ENCODE assay signal across 27 cellular contexts in genomic region chr22:35465109-35465701, GRCh38.
DNase-seq lines count a peak whose midpoint lies in the region; ATAC-seq, FAIRE-seq and TF ChIP-seq lines count a peak whose summit lies in the region.
"Had no signal": no experiment of that assay in that cellular context is flagged by ENCODE, and none has a peak within 500 bp of the region (broad histone marks: within the 10 kb centered on the region; RNA-seq: fewer than 3 reads in every experiment).

No MANE protein-coding gene starts in this region.

- TF ChIP-seq CTCF in OCI-LY7 (conservative IDR thresholded peaks at IDR 0.05; ENCODE audit: low read length), result no peak
- no peak for TF ChIP-seq CTCF in H1 (IDR thresholded peaks at IDR 0.05; ENCODE audit: control extremely low read depth in 1 of 3, insufficient read depth in 1 of 3, low read depth in 1 of 3, low read length in 3 of 3)
- no peak for TF ChIP-seq CTCF in upper lobe of right lung (IDR thresholded peaks at IDR 0.05)

- H3K27me3 ChIP-seq in H1 (replicated peaks in 1 of 4; ENCODE audit: control insufficient read depth in 3 of 4, extremely low read depth in 1 of 4, insufficient read depth in 3 of 4, low read length in 3 of 4) (no peaks in the 10 kb centered on the region), right cardiac atrium (ENCODE audit: control insufficient read depth, insufficient read depth) (no peaks in the 10 kb centered on the region), upper lobe of right lung (no peaks in the 10 kb centered on the region)
- H3K27me3 ChIP-seq: adrenal gland, BLaER1, heart right ventricle had no signal

- 0 out of 2 replicates have a peak overlapping the region, but pooled peaks have one; percentile 81 for H2BK15ac ChIP-seq in H1 (ENCODE audit: low read length)

- no peak overlapping the region for H2BK120ac ChIP-seq in H1 (replicated peaks; ENCODE audit: low read depth, low read length)

- FAIRE-seq in H1 (lab: Jason Lieb, UNC) (no peak), GM19239 (lab: Jason Lieb, UNC) (no peak)
- FAIRE-seq: GM12892 had no signal

- intact Hi-C loops in OCI-LY7 (cut with micrococcal nuclease; ENCODE audit: unreplicated experiment) (no loop called here), right cardiac atrium (cut with DNase I) (no loop called here), upper lobe of right lung (cut with DNase I) (no loop called here)

- H3K9me3 ChIP-seq in OCI-LY7 (ENCODE audit: low read length) (no peaks in the 10 kb centered on the region), H1 (ENCODE audit: insufficient read depth in 2 of 2, low read depth in 1 of 2, low read length in 1 of 2) (no peaks in the 10 kb centered on the region; a peak in 1 of 4 replicates), right cardiac atrium (ENCODE audit: control insufficient read depth, low read length) (no peaks in the 10 kb centered on the region), upper lobe of right lung (no peaks in the 10 kb centered on the region)
- H3K9me3 ChIP-seq: adrenal gland, heart right ventricle, lower lobe of right lung, mucosa of descending colon had no signal

- peak overlapping the region; percentile 50 for H3K4me2 ChIP-seq in OCI-LY7 (ENCODE audit: low read length)
- no peak overlapping the region for H3K4me2 ChIP-seq in H1 (ENCODE audit: insufficient read depth in 1 of 2, low read depth in 2 of 2, low read length in 2 of 2)

- POLR2A ChIA-PET in OCI-LY7 (lab: Charles Lee), result interaction anchor here (0.6 kb wide), 1 partner anchor 110 kb away, joined by 3 read pairs; no protein-coding TSS in a partner anchor
- POLR2A ChIA-PET in H1 (lab: Charles Lee; ENCODE audit: partially characterized antibody), result interaction anchor here (1.3 to 1.7 kb wide), 3 partner anchors 30 to 62 kb away, joined by 3 to 8 read pairs (median 6); no protein-coding TSS in a partner anchor

- H3K9me2 ChIP-seq in OCI-LY7 (ENCODE audit: insufficient read depth, low read length), result no peaks in the 10 kb centered on the region

- H3K4me1 ChIP-seq in OCI-LY7 (ENCODE audit: insufficient read depth, low read length, poor library complexity, severe bottlenecking) (peaks cover 20% of the 10 kb centered on the region), H1 (replicated peaks in 1 of 4; ENCODE audit: control insufficient read depth in 3 of 4, insufficient read depth in 4 of 4, low read length in 3 of 4) (peaks cover 0 to 7% (median 4%) of the 10 kb centered on the region in 4 experiments; a peak in 3 of 7 replicates), right cardiac atrium (ENCODE audit: control insufficient read depth, insufficient read depth, low read length) (peaks cover 7% of the 10 kb centered on the region), upper lobe of right lung (peaks cover 9% of the 10 kb centered on the region)

- no peak overlapping the region for H2AK5ac ChIP-seq in H1 (ENCODE audit: low read depth, low read length)

- H3K14ac ChIP-seq in H1 (ENCODE audit: insufficient read length), result no peak overlapping the region

- H3K27ac ChIP-seq in OCI-LY7 (ENCODE audit: low read depth, low read length, poor library complexity, severe bottlenecking), result peak overlapping the region; percentile 19
- no peak overlapping the region for H3K27ac ChIP-seq in H1 (ENCODE audit: low read depth, low read length)
- no peak overlapping the region for H3K27ac ChIP-seq in right cardiac atrium (ENCODE audit: low read length)
- H3K27ac ChIP-seq in substantia nigra (ENCODE audit: low read depth, low read length, poor library complexity, severe bottlenecking), result peak overlapping the region; percentile 45
- no peak overlapping the region for H3K27ac ChIP-seq in upper lobe of right lung
- H3K27ac ChIP-seq: adrenal gland, BLaER1, heart right ventricle, lower lobe of right lung had no signal

- DNase-seq in OCI-LY7 (ENCODE audit: low spot score) (no peak), H1 (ENCODE audit: low read depth in 1 of 2, low spot score in 2 of 2) (no peak), right cardiac atrium (peak; percentile 71 to 81 (median 71)), substantia nigra (lab: John Stamatoyannopoulos, UW) (peak in 11 of 49 donors; percentile 5 to 29 (median 14)), GM19239 (ENCODE audit: insufficient read length, low spot score) (no peak), upper lobe of right lung (no peak), retina (no peak)
- no peak for DNase-seq in activated CD8-positive, alpha-beta memory T cell treated with anti-CD3 and anti-CD28 coated beads, Interleukin-2, amount 50 U/mL, for 48 hours
- DNase-seq: activated CD8-positive, alpha-beta T cell treated with anti-CD3 and anti-CD28 coated beads for 36 hours; activated naive CD4-positive, alpha-beta T cell treated with anti-CD3 and anti-CD28 coated beads, Interleukin-2, amount 10 ng/mL, durations not matched to agents 7 days and 5 days; COR-L47; Kasumi-1; lower lobe of right lung; mucosa of descending colon; NCI-H1417 treated with DMSO at 0.1 percent for 48 hours; NCI-H2029 treated with DMSO at 0.1 percent for 48 hours; NCI-H2227 treated with DMSO at 0.1 percent for 48 hours; NCI-H526; NK-92 treated with Interleukin-12 subunit alpha and Interleukin-12 subunit beta, amount 100 ng/mL, for 24 hours; SIG-M5; stimulated activated CD4-positive, alpha-beta T cell treated with anti-CD3 and anti-CD28 coated beads, Interleukin-1b, Interleukin-23, amount 100 ng/mL, for 48 hours had no signal

- H3K4me3 ChIP-seq in OCI-LY7 (ENCODE audit: low read depth, low read length, poor library complexity, severe bottlenecking) (no peak overlapping the region), H1 (ENCODE audit: extremely low read depth in 1 of 4, insufficient read depth in 2 of 4, low read depth in 3 of 4, low read length in 4 of 4) (no peak overlapping the region), right cardiac atrium (ENCODE audit: low read length) (no peak overlapping the region), upper lobe of right lung (no peak overlapping the region)
- H3K4me3 ChIP-seq: adrenal gland, BLaER1, heart right ventricle, lower lobe of right lung, mucosa of descending colon had no signal

- CTCF ChIA-PET in OCI-LY7 (lab: Charles Lee; ENCODE audit: unreplicated experiment), result interaction anchor here (0.7 kb wide), 1 partner anchor 35 kb away, joined by 3 read pairs; no protein-coding TSS in a partner anchor
- CTCF ChIA-PET in H1 (lab: Charles Lee; ENCODE audit: partially characterized antibody), result interaction anchor here (1.6 kb wide), 1 partner anchor 35 kb away, joined by 6 read pairs; no protein-coding TSS in a partner anchor

- H3K4ac ChIP-seq in H1 (replicated peaks; ENCODE audit: insufficient read length, low read depth, low read length), result no peak overlapping the region

- H3K79me2 ChIP-seq in OCI-LY7 (ENCODE audit: insufficient read depth, low read depth, low read length), result no peaks in the 10 kb centered on the region
- H3K79me2 ChIP-seq in H1 (ENCODE audit: control insufficient read depth in 1 of 2, insufficient read depth in 2 of 2, low read length in 2 of 2), result no peaks in the 10 kb centered on the region

- no peak overlapping the region for H2BK5ac ChIP-seq in H1 (ENCODE audit: low read depth, low read length)

- H3K56ac ChIP-seq in H1 (replicated peaks; ENCODE audit: insufficient read length, low read depth, low read length), result no peak overlapping the region

- H3K79me1 ChIP-seq in H1 (ENCODE audit: low read depth, low read length), result no peaks in the 10 kb centered on the region

- H4K8ac ChIP-seq in H1 (ENCODE audit: extremely low read depth, insufficient read depth, low read length), result no peak overlapping the region

- H2AFZ ChIP-seq in OCI-LY7 (ENCODE audit: low read length), result no peak overlapping the region
- H2AFZ ChIP-seq in H1 (ENCODE audit: low read length), result no peak overlapping the region

- no TSS peak for BruUV-seq in OCI-LY7 (replicated peaks; lab: Mats Ljungman, UMichigan)

- H3K36me3 ChIP-seq in OCI-LY7 (ENCODE audit: insufficient read depth, low read length) (peaks cover 10% of the 10 kb centered on the region), H1 (ENCODE audit: control insufficient read depth in 2 of 4, insufficient read depth in 4 of 4, low read length in 3 of 4) (no peaks in the 10 kb centered on the region), upper lobe of right lung (no peaks in the 10 kb centered on the region)
- H3K36me3 ChIP-seq: adrenal gland, heart right ventricle, lower lobe of right lung had no signal

- TF ChIP-seq RAD21 in H1 (IDR thresholded peaks at IDR 0.05 in 1 of 2, conservative IDR thresholded peaks at IDR 0.05 in 1 of 2; ENCODE audit: low read depth in 2 of 2, low read length in 2 of 2), result no peak

- H2BK12ac ChIP-seq in H1 (ENCODE audit: low read depth, low read length), result no peak overlapping the region

- H3K18ac ChIP-seq in H1 (ENCODE audit: extremely low read depth, low read length), result no peak overlapping the region

- TF ChIP-seq EP300 in H1 (IDR thresholded peaks at IDR 0.05; ENCODE audit: borderline replicate concordance in 1 of 2, low read depth in 2 of 2, low read length in 2 of 2), result no peak

- H4K91ac ChIP-seq in H1 (replicated peaks; ENCODE audit: insufficient read length, low read length), result no peak overlapping the region

- H2BK20ac ChIP-seq in H1 (ENCODE audit: low read length), result no peak overlapping the region

- H4K5ac ChIP-seq in H1 (ENCODE audit: insufficient read length, low read depth, low read length), result no peak overlapping the region

- WGBS in H1 (ENCODE audit: extremely low coverage in 1 of 2, insufficient coverage in 1 of 2, insufficient read length in 1 of 2, insufficient replicate concordance in 2 of 2, low coverage in 1 of 2, low lambda C conversion rate in 2 of 2, missing lambda C conversion rate in 1 of 2), 2 experiments, result 88% methylated on average over 9 of the region's 9 CpGs; no CpG with 5 or more reads in 1 of the 2 experiments
- WGBS in right cardiac atrium, result 85% methylated on average over 9 of the region's 9 CpGs

- peaks cover 7% of the 10 kb centered on the region; the same call in 1 of the 2 replicates for H3K23me2 ChIP-seq in H1 (ENCODE audit: low read depth, low read length)

- no peak overlapping the region for H3K23ac ChIP-seq in H1 (ENCODE audit: insufficient read length)

- H3K9ac ChIP-seq in H1 (replicated peaks in 1 of 4; ENCODE audit: extremely low read depth in 1 of 4, low read depth in 3 of 4, low read length in 3 of 4), result 0 out of 7 replicates have a peak overlapping the region, but pooled peaks of 1 of the 4 experiments have one; percentile 7
- H3K9ac ChIP-seq: BLaER1 had no signal

- H4K20me1 ChIP-seq in OCI-LY7 (ENCODE audit: insufficient read depth, low read length) (no peaks in the 10 kb centered on the region), H1 (replicated peaks in 1 of 2; ENCODE audit: control insufficient read depth in 1 of 2, insufficient read depth in 2 of 2, low read length in 2 of 2) (peaks cover 0 to 4% of the 10 kb centered on the region in 2 experiments)

- ATAC-seq in right cardiac atrium (peak; percentile 21 to 34), upper lobe of right lung (no peak)
- ATAC-seq: activated CD8-positive, alpha-beta T cell treated with anti-CD3 and anti-CD28 coated beads for 36 hours; HCT116; lower lobe of right lung; mucosa of descending colon; Panc1 had no signal

- no peak for TF ChIP-seq POLR2A in H1 (IDR thresholded peaks at IDR 0.05; ENCODE audit: control extremely low read depth in 1 of 2, low read depth in 2 of 2, low read length in 2 of 2)

TF ChIP-seq in H1, 55 proteins besides CTCF, POLR2A, EP300 and RAD21 (continues in another document):
- TF ChIP-seq HDAC2 (IDR thresholded peaks at IDR 0.05; ENCODE audit: borderline replicate concordance in 1 of 2, low read depth in 2 of 2, low read length in 2 of 2) (no peak), SIN3A (conservative IDR thresholded peaks at IDR 0.05 in 1 of 2, IDR thresholded peaks at IDR 0.05 in 1 of 2; ENCODE audit: low read depth in 1 of 2, low read length in 2 of 2) (no peak)

Comparison
In these comparisons a context has a peak if more than half of its experiments do, and no peak if none do; other contexts are left out.
1. DNase-seq: peak in right cardiac atrium (3 of 3); none in OCI-LY7 (single experiment), H1 (0 of 2), GM19239 (single experiment), upper lobe of right lung (single experiment), activated CD8-positive, alpha-beta memory T cell treated with anti-CD3 and anti-CD28 coated beads, Interleukin-2, amount 50 U/mL, for 48 hours (single experiment) and retina (single experiment).
2. H3K27ac ChIP-seq: peak in OCI-LY7 (single experiment) and substantia nigra (single experiment); none in H1 (single experiment), right cardiac atrium (single experiment) and upper lobe of right lung (single experiment).